In the genomic region with DNA sequence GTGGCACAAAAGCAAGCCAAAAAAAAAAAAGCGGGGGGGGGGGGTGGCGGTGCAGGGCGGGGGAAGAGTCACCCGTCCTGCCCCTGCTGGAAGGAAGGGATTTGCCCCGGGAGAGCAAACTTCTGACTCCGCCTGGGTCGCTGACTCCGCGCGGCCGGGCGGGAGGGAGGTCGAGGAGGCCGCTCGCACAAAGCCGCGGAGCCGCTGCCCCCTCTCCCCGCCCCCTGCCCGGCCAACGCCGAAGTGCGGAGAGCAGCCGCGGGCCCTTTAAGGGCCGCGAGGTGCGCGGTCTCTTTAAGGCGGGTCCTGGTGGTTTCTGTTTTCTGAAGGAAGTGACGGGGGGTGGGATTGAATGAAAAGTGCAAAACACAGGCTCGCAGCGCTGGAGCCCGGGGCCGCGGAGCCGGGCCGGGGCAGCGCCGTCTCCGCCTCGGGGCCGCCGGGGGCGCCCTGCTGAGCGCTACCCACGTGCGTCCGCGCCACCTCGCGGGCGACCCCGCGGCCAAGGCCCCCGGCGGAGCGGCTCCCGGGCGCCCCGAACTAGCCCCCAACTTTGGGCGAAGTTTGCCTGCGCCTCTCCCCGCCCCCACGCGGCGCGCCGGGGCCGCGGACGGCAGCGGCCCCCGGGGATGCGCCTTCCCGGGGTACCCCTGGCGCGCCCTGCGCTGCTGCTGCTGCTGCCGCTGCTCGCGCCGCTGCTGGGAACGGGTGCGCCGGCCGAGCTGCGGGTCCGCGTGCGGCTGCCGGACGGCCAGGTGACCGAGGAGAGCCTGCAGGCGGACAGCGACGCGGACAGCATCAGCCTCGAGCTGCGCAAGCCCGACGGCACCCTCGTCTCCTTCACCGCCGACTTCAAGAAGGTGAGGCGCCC, we compare ENCODE assay signal across 8 cellular contexts. TPM values are rescaled to one million over a fixed set of nuclear protein-coding genes. Genes with fewer than 3 reads are reported as not detected.
DNase-seq lines count a peak whose midpoint lies in the region; ATAC-seq, FAIRE-seq and TF ChIP-seq lines count a peak whose summit lies in the region.

A gene (plus strand): TSS at position 382 of the 871 bp plus-strand sequence. CDS start 248 bp downstream, at position 630.

- H3K36me3 ChIP-seq in upper lobe of right lung, result no peaks in the 10 kb centered on the region

- peak within 1 kb of the TSS; percentile 99 for H3K4me3 Mint-ChIP-seq in CD4-positive, alpha-beta T cell
- peak within 1 kb of the TSS; percentile 82 for H3K4me3 Mint-ChIP-seq in progenitor cell of endocrine pancreas (ENCODE audit: low read depth)

- H3K36me3 Mint-ChIP-seq in CD4-positive, alpha-beta T cell (ENCODE audit: low read depth), result peaks cover 9% of the 10 kb centered on the region
- H3K36me3 Mint-ChIP-seq in progenitor cell of endocrine pancreas (ENCODE audit: insufficient read depth), result no peaks in the 10 kb centered on the region

- CTCF ChIA-PET in CD4-positive, alpha-beta T cell (lab: Charles Lee), result interaction anchor here (1.1 kb wide), 1 partner anchor 13 kb away, joined by 3 read pairs; no protein-coding TSS in a partner anchor

- peak; percentile 16 to 58 (median 42) for DNase-seq in CD4-positive, alpha-beta T cell
- DNase-seq in HTR-8/SVneo (ENCODE audit: insufficient read length, low spot score) (peak; percentile 82), SW 1271 (lab: John Stamatoyannopoulos, UW) (peak; percentile 54 to 74), amniotic epithelial cell (ENCODE audit: low read depth) (peak; percentile 83), left cardiac atrium (peak; percentile 79), progenitor cell of endocrine pancreas (ENCODE audit: low spot score, unreplicated experiment) (peak; percentile 61), upper lobe of right lung (peak; percentile 78)

- H3K9me3 Mint-ChIP-seq in CD4-positive, alpha-beta T cell, result no peaks in the 10 kb centered on the region
- H3K9me3 Mint-ChIP-seq in progenitor cell of endocrine pancreas (ENCODE audit: low read depth), result no peaks in the 10 kb centered on the region

- TF ChIP-seq CTCF in CD4-positive, alpha-beta T cell (IDR thresholded peaks at IDR 0.05), result no peak
- TF ChIP-seq CTCF in progenitor cell of endocrine pancreas (IDR thresholded peaks at IDR 0.05; ENCODE audit: unreplicated experiment) (peak; percentile 41), upper lobe of right lung (IDR thresholded peaks at IDR 0.05) (no peak)

- H3K4me1 Mint-ChIP-seq in CD4-positive, alpha-beta T cell (ENCODE audit: low read depth), result peaks cover 25% of the 10 kb centered on the region
- peaks cover 20% of the 10 kb centered on the region for H3K4me1 Mint-ChIP-seq in progenitor cell of endocrine pancreas (ENCODE audit: low read depth)

- peaks cover 31% of the 10 kb centered on the region for H3K27me3 Mint-ChIP-seq in CD4-positive, alpha-beta T cell
- peaks cover 64% of the 10 kb centered on the region for H3K27me3 Mint-ChIP-seq in progenitor cell of endocrine pancreas

- H3K4me1 ChIP-seq in upper lobe of right lung, result peaks cover 24% of the 10 kb centered on the region

- POLR2A ChIA-PET in CD4-positive, alpha-beta T cell (lab: Charles Lee), result interaction anchor here (0.9 kb wide), 1 partner anchor 12 kb away, joined by 3 read pairs; no protein-coding TSS in a partner anchor

- peak; percentile 88 for ATAC-seq in CD4-positive, alpha-beta T cell (ENCODE audit: poor library complexity)
- peak; percentile 94 for ATAC-seq in GM19463 (IDR thresholded peaks at IDR 0.05; ENCODE audit: unreplicated experiment)
- ATAC-seq in left cardiac atrium, result peak; percentile 79 to 88
- ATAC-seq in upper lobe of right lung, result peak; percentile 80

- peak within 1 kb of the TSS; percentile 64 for H3K4me3 ChIP-seq in upper lobe of right lung

- peak within 1 kb of the TSS; percentile 61 for H3K27ac Mint-ChIP-seq in CD4-positive, alpha-beta T cell
- peak within 1 kb of the TSS; percentile 24 for H3K27ac Mint-ChIP-seq in progenitor cell of endocrine pancreas

- H3K27me3 ChIP-seq in CD4-positive, alpha-beta T cell (ENCODE audit: control insufficient read depth, insufficient read depth, low read length), result peaks cover 7% of the 10 kb centered on the region
- H3K27me3 ChIP-seq in upper lobe of right lung, result no peaks in the 10 kb centered on the region

- intact Hi-C loops in CD4-positive, alpha-beta T cell (cut with DNase I, micrococcal nuclease), result loop anchor here in 1 of 2 experiments (2.0 kb wide), 1 partner anchor 482 kb away; a partner anchor contains a TSS
- intact Hi-C loops in left cardiac atrium (cut with DNase I), result no loop called here
- intact Hi-C loops in upper lobe of right lung (cut with DNase I), result no loop called here

- no peak within 1 kb of the TSS for H3K27ac ChIP-seq in CD4-positive, alpha-beta T cell (ENCODE audit: low read depth, low read length)
- H3K27ac ChIP-seq in upper lobe of right lung, result peak within 1 kb of the TSS; percentile 63

- peak; percentile 79 for FAIRE-seq in HTR-8/SVneo (lab: Jason Lieb, UNC)

- H3K9me3 ChIP-seq in CD4-positive, alpha-beta T cell (ENCODE audit: control insufficient read depth, low read length), result no peaks in the 10 kb centered on the region
- H3K9me3 ChIP-seq in upper lobe of right lung, result no peaks in the 10 kb centered on the region

RNA-seq across cellular contexts. Expression of the gene that starts here (rescaled TPM):
- 1 to 10 TPM; 3.1 to 3.2 TPM for total RNA-seq in CD4-positive, alpha-beta T cell
- total RNA-seq in left cardiac atrium (10 to 100 TPM; 32.9 to 59.6 TPM), progenitor cell of endocrine pancreas (6.5 and 6.6 TPM in 2 replicates), upper lobe of right lung (19.8 TPM)
